12 cellular contexts compared by ENCODE assay signal in the genomic region with DNA sequence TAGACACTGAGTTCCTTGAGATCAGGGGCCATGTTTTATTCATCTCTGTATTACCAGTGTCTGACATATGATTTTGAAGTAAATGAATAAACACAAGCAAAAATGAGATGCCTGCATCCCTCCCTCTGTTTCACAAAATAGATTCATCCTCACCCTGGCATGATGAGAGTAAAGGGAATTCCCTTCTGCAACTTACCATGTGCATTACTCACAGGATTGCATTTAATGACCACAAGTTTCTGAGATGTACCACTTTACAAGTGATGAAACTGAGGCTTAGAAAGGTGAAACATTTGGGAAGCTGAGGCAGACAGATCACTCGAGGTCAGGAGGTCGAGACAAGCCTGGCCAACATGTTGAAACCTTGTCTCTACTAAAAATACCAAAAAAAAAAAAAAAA.
DNase-seq lines count a peak whose midpoint lies in the region; ATAC-seq and TF ChIP-seq lines count a peak whose summit lies in the region.
"Had no signal": no experiment of that assay in that cellular context is flagged by ENCODE, and none has a peak within 500 bp of the region (broad histone marks: within the 10 kb centered on the region; RNA-seq: fewer than 3 reads in every experiment).

No MANE protein-coding gene starts in this region.

- intact Hi-C loops in Right ventricle myocardium superior (cut with DNase I): no loop called here

- H3K27me3 Mint-ChIP-seq in activated T-cell treated with anti-CD3 and anti-CD28 coated beads, Interleukin-2, amount 50 U/mL, for 24 hours: no peaks in the 10 kb centered on the region

- H3K27ac ChIP-seq in osteoblast (ENCODE audit: low read depth, low read length): no peak overlapping the region

- H3K4me3 ChIP-seq in osteoblast (ENCODE audit: insufficient read depth, low read length): no peak overlapping the region

- no peaks in the 10 kb centered on the region for H3K9me3 Mint-ChIP-seq in activated T-cell treated with anti-CD3 and anti-CD28 coated beads, Interleukin-2, amount 50 U/mL, for 24 hours

- no peaks in the 10 kb centered on the region for H3K9me3 ChIP-seq in osteoblast (ENCODE audit: low read depth, low read length)

- H3K36me3 Mint-ChIP-seq in activated T-cell treated with anti-CD3 and anti-CD28 coated beads, Interleukin-2, amount 50 U/mL, for 24 hours (ENCODE audit: low read depth): peaks cover 3% of the 10 kb centered on the region

- H3K36me3 ChIP-seq in osteoblast (ENCODE audit: insufficient read depth, low read length): no peaks in the 10 kb centered on the region

- H3K27me3 ChIP-seq in osteoblast (ENCODE audit: insufficient read depth, low read length): peaks cover 8% of the 10 kb centered on the region

- H3K4me2 ChIP-seq in osteoblast (ENCODE audit: insufficient read depth, low read length): no peak overlapping the region

- no peaks in the 10 kb centered on the region for H3K79me2 ChIP-seq in osteoblast (ENCODE audit: insufficient read depth, low read length)

- H3K4me1 ChIP-seq in osteoblast (ENCODE audit: insufficient read depth, low read length): peaks cover 21% of the 10 kb centered on the region

- peaks cover 93% of the 10 kb centered on the region for H3K4me1 Mint-ChIP-seq in activated T-cell treated with anti-CD3 and anti-CD28 coated beads, Interleukin-2, amount 50 U/mL, for 24 hours (ENCODE audit: low read depth)

- peak overlapping the region; percentile 88 for H3K27ac Mint-ChIP-seq in activated T-cell treated with anti-CD3 and anti-CD28 coated beads, Interleukin-2, amount 50 U/mL, for 24 hours

- ATAC-seq in GM21390 (IDR thresholded peaks at IDR 0.05; ENCODE audit: unreplicated experiment) (no peak), Right ventricle myocardium superior (ENCODE audit: poor library complexity) (no peak)

- H2AFZ ChIP-seq in osteoblast (ENCODE audit: low read length): no peak overlapping the region

- H4K20me1 ChIP-seq in osteoblast (ENCODE audit: insufficient read depth, low read length): no peaks in the 10 kb centered on the region

- no peak for TF ChIP-seq CTCF in osteoblast (IDR thresholded peaks at IDR 0.05; ENCODE audit: extremely low read depth, low read depth, low read length)

- no peak for DNase-seq in activated T-cell treated with anti-CD3 and anti-CD28 coated beads, Interleukin-2, amount 50 U/mL, for 24 hours
- DNase-seq in activated T-cell treated with anti-CD3 and anti-CD28 coated beads, Interleukin-2, amount 50 U/mL, for 48 hours: no peak
- DNase-seq in M059J (ENCODE audit: low read depth): peak; percentile 17
- DNase-seq in amniotic epithelial cell (ENCODE audit: low read depth): peak; percentile 65
- peak; percentile 21 for DNase-seq in osteoblast (ENCODE audit: insufficient read length, low spot score, missing footprints)
- no peak for DNase-seq in retina
- no peak for DNase-seq in Right ventricle myocardium superior
- DNase-seq: AML-193, NCI-H1436 treated with DMSO at 0.1 percent for 48 hours, NCI-H345, NCI-H526 treated with DMSO at 0.1 percent for 48 hours had no signal

- no peak overlapping the region for H3K4me3 Mint-ChIP-seq in activated T-cell treated with anti-CD3 and anti-CD28 coated beads, Interleukin-2, amount 50 U/mL, for 24 hours

Comparison
In these comparisons a context has a peak if more than half of its experiments do, and no peak if none do; other contexts are left out.
1. DNase-seq: peak in M059J (single experiment), amniotic epithelial cell (single experiment) and osteoblast (single experiment); none in activated T-cell treated with anti-CD3 and anti-CD28 coated beads, Interleukin-2, amount 50 U/mL, for 24 hours (single experiment), activated T-cell treated with anti-CD3 and anti-CD28 coated beads, Interleukin-2, amount 50 U/mL, for 48 hours (0 of 2), retina (single experiment) and Right ventricle myocardium superior (single experiment).